Comparison of ENCODE assay signal across 19 cellular contexts in genomic region chr4:140955528-140956094, GRCh38.
DNase-seq lines count a peak whose midpoint lies in the region; ATAC-seq and TF ChIP-seq lines count a peak whose summit lies in the region.
"Had no signal": no experiment of that assay in that cellular context is flagged by ENCODE, and none has a peak within 500 bp of the region (broad histone marks: within the 10 kb centered on the region; RNA-seq: fewer than 3 reads in every experiment).

No MANE protein-coding gene starts in this region.

- H3K36me3 ChIP-seq in gastroesophageal sphincter (no peaks in the 10 kb centered on the region), sigmoid colon (no peaks in the 10 kb centered on the region)

- H3K4me1 Mint-ChIP-seq in chondrocyte (ENCODE audit: low read depth) = peaks cover 19% of the 10 kb centered on the region
- H3K4me1 Mint-ChIP-seq: IgD-negative memory B cell had no signal

- H3K4me3 Mint-ChIP-seq in chondrocyte (ENCODE audit: unreplicated experiment) = no peak overlapping the region
- H3K4me3 Mint-ChIP-seq: HFFc6, IgD-negative memory B cell had no signal

- no peak for TF ChIP-seq POLR2A in gastroesophageal sphincter (IDR thresholded peaks at IDR 0.05)
- no peak for TF ChIP-seq POLR2A in sigmoid colon (IDR thresholded peaks at IDR 0.05)

- H3K27me3 Mint-ChIP-seq in chondrocyte (ENCODE audit: low read depth) = no peaks in the 10 kb centered on the region

- no peaks in the 10 kb centered on the region for H3K27me3 ChIP-seq in gastroesophageal sphincter
- no peaks in the 10 kb centered on the region for H3K27me3 ChIP-seq in sigmoid colon

- peak overlapping the region; percentile 67 to 83 (median 76) for H3K27ac ChIP-seq in gastroesophageal sphincter
- peak overlapping the region; percentile 68 to 79 (median 72) for H3K27ac ChIP-seq in sigmoid colon

- 17% methylated on average over 1 of the region's 1 CpG; no CpG with 5 or more reads in 1 of the 2 donors for WGBS in gastroesophageal sphincter (ENCODE audit: low coverage in 1 of 2), 2 donors
- WGBS in sigmoid colon, 2 donors = 66 to 80% methylated on average over 1 of the region's 1 CpG

- H3K9me3 Mint-ChIP-seq in chondrocyte (ENCODE audit: low read depth) = peaks cover 5% of the 10 kb centered on the region

- DNase-seq in EH (ENCODE audit: low read depth) = peak; percentile 48
- DNase-seq in chondrocyte (ENCODE audit: low spot score) = no peak
- DNase-seq in sigmoid colon = no peak
- no peak for DNase-seq in stimulated activated CD8-positive, alpha-beta memory T cell treated with anti-CD3 and anti-CD28 coated beads, Interleukin-4, amount 100 ng/mL, for 48 hours
- no peak for DNase-seq in NCI-H446 treated with DMSO at 0.1 percent for 48 hours (lab: John Stamatoyannopoulos, UW)
- no peak for DNase-seq in activated CD4-positive, CD25-positive, alpha-beta regulatory T cell (lab: John Stamatoyannopoulos, UW)
- DNase-seq in NCI-H1436 (lab: John Stamatoyannopoulos, UW) = no peak
- DNase-seq: ACHN, COR-L47, HFFc6, Kasumi-1, MM.1S, NCI-H1092 treated with DMSO at 0.1 percent for 48 hours, NCI-H1694 treated with DMSO at 0.1 percent for 48 hours, NCI-H226, NCI-H526 treated with DMSO at 0.1 percent for 48 hours, OCI-M1 had no signal

- no peak overlapping the region for H3K4me3 ChIP-seq in gastroesophageal sphincter
- H3K4me3 ChIP-seq in sigmoid colon = no peak overlapping the region

- H3K9me3 ChIP-seq in gastroesophageal sphincter (no peaks in the 10 kb centered on the region), sigmoid colon (peaks cover 0 to 4% (median 0%) of the 10 kb centered on the region in 4 donors)

- peak overlapping the region; percentile 60 for H3K27ac Mint-ChIP-seq in chondrocyte (ENCODE audit: unreplicated experiment)
- H3K27ac Mint-ChIP-seq: HFFc6, IgD-negative memory B cell had no signal

- no peak for ATAC-seq in gastroesophageal sphincter

- intact Hi-C loops in sigmoid colon (cut with DNase I) = no loop called here

- H3K4me1 ChIP-seq in gastroesophageal sphincter = peaks cover 6 to 40% (median 7%) of the 10 kb centered on the region in 3 donors
- peaks cover 0 to 27% (median 23%) of the 10 kb centered on the region in 4 donors for H3K4me1 ChIP-seq in sigmoid colon

- TF ChIP-seq CTCF in chondrocyte (IDR thresholded peaks at IDR 0.05) (no peak), gastroesophageal sphincter (IDR thresholded peaks at IDR 0.05) (no peak), sigmoid colon (IDR thresholded peaks at IDR 0.05) (no peak)

- H3K36me3 Mint-ChIP-seq in chondrocyte (ENCODE audit: low read depth) = peaks cover 1% of the 10 kb centered on the region

- no peak for TF ChIP-seq EP300 in gastroesophageal sphincter (IDR thresholded peaks at IDR 0.05)
- TF ChIP-seq EP300 in sigmoid colon (IDR thresholded peaks at IDR 0.05) = no peak
